ENCODE assay signal across 1 cellular context in genomic region chr6:56244528-56245253, GRCh38.
TF ChIP-seq lines count a peak whose summit lies in the region.

No MANE protein-coding gene starts in this region.

TF ChIP-seq in GM23338, 12 proteins besides CTCF, POLR2A, EP300 and RAD21 (continued from another document):
- no peak for TF ChIP-seq ZNF462 (CRISPR knock-in tag; IDR thresholded peaks at IDR 0.05)
